In genomic region chr12:84805474-84805858, GRCh38 we compare ENCODE assay signal across 1 cellular context.
TF ChIP-seq lines count a peak whose summit lies in the region.

No MANE protein-coding gene starts in this region.

TF ChIP-seq in WTC11, 78 proteins besides CTCF, POLR2A, EP300 and RAD21 (continued from another document and continues in another):
- TF ChIP-seq PRDM15 (CRISPR knock-in tag; IDR thresholded peaks at IDR 0.05): no peak
- no peak for TF ChIP-seq NR2C2 (CRISPR knock-in tag; IDR thresholded peaks at IDR 0.05)
- no peak for TF ChIP-seq NR3C1 (CRISPR knock-in tag; conservative IDR thresholded peaks at IDR 0.05; ENCODE audit: low read depth)
- TF ChIP-seq MXD4 (CRISPR knock-in tag; IDR thresholded peaks at IDR 0.05; ENCODE audit: borderline replicate concordance): no peak
- no peak for TF ChIP-seq ESRRA (CRISPR knock-in tag; IDR thresholded peaks at IDR 0.05; ENCODE audit: borderline replicate concordance)
- TF ChIP-seq ZMAT4 (CRISPR knock-in tag; IDR thresholded peaks at IDR 0.05): no peak
- peak; percentile 75; the same call in 1 of the 2 replicates for TF ChIP-seq CREB1 (CRISPR knock-in tag; IDR thresholded peaks at IDR 0.05)
- TF ChIP-seq GTF2I (CRISPR knock-in tag; conservative IDR thresholded peaks at IDR 0.05): no peak
- TF ChIP-seq ATF3 (CRISPR knock-in tag; conservative IDR thresholded peaks at IDR 0.05): no peak
- no peak for TF ChIP-seq HMGXB4 (CRISPR knock-in tag; IDR thresholded peaks at IDR 0.05)
- TF ChIP-seq ZNF512 (CRISPR knock-in tag; IDR thresholded peaks at IDR 0.05; ENCODE audit: borderline replicate concordance): no peak
- TF ChIP-seq SP1 (CRISPR knock-in tag; conservative IDR thresholded peaks at IDR 0.05): no peak; the same call in 1 of the 2 replicates
- no peak for TF ChIP-seq ZNF416 (CRISPR knock-in tag; IDR thresholded peaks at IDR 0.05)
- TF ChIP-seq IRF1 (CRISPR knock-in tag; IDR thresholded peaks at IDR 0.05): no peak
- TF ChIP-seq ZNF671 (CRISPR knock-in tag; IDR thresholded peaks at IDR 0.05): no peak
- no peak for TF ChIP-seq ZSCAN18 (CRISPR knock-in tag; IDR thresholded peaks at IDR 0.05)
- peak; percentile 59; the same call in 1 of the 2 replicates for TF ChIP-seq USF1 (CRISPR knock-in tag; IDR thresholded peaks at IDR 0.05)
- TF ChIP-seq RORB (CRISPR knock-in tag; IDR thresholded peaks at IDR 0.05): no peak
- peak; percentile 81; the same call in 1 of the 2 replicates for TF ChIP-seq TP53 (CRISPR knock-in tag; IDR thresholded peaks at IDR 0.05)
- peak; percentile 67; the same call in 1 of the 2 replicates for TF ChIP-seq FOXJ3 (CRISPR knock-in tag; IDR thresholded peaks at IDR 0.05; ENCODE audit: borderline replicate concordance)
- no peak for TF ChIP-seq HMGA2 (CRISPR knock-in tag; IDR thresholded peaks at IDR 0.05)
- no peak for TF ChIP-seq ZNF121 (CRISPR knock-in tag; IDR thresholded peaks at IDR 0.05)
- 0 out of 2 replicates have a peak, but pooled peaks have one; percentile 54 for TF ChIP-seq ETV6 (CRISPR knock-in tag; IDR thresholded peaks at IDR 0.05)
- no peak for TF ChIP-seq ZNF219 (CRISPR knock-in tag; IDR thresholded peaks at IDR 0.05; ENCODE audit: borderline replicate concordance)
- no peak for TF ChIP-seq IRF2 (CRISPR knock-in tag; IDR thresholded peaks at IDR 0.05; ENCODE audit: borderline replicate concordance, low read depth)
- no peak for TF ChIP-seq ERG (CRISPR knock-in tag; IDR thresholded peaks at IDR 0.05)
- no peak for TF ChIP-seq NFATC4 (CRISPR knock-in tag; IDR thresholded peaks at IDR 0.05)
- no peak for TF ChIP-seq NR1H2 (CRISPR knock-in tag; IDR thresholded peaks at IDR 0.05)
- TF ChIP-seq STAT6 (CRISPR knock-in tag; conservative IDR thresholded peaks at IDR 0.05; ENCODE audit: low read depth): no peak
- TF ChIP-seq ZNF425 (CRISPR knock-in tag; conservative IDR thresholded peaks at IDR 0.05): no peak
- no peak for TF ChIP-seq GABPB1 (CRISPR knock-in tag; IDR thresholded peaks at IDR 0.05)
- 0 out of 2 replicates have a peak, but pooled peaks have one; percentile 28 for TF ChIP-seq ZBTB21 (CRISPR knock-in tag; IDR thresholded peaks at IDR 0.05; ENCODE audit: borderline replicate concordance)
- peak; percentile 95 for TF ChIP-seq TEAD1 (CRISPR knock-in tag; IDR thresholded peaks at IDR 0.05)
- TF ChIP-seq ZNF317 (CRISPR knock-in tag; IDR thresholded peaks at IDR 0.05; ENCODE audit: borderline replicate concordance, low read depth): no peak
- TF ChIP-seq JUN (CRISPR knock-in tag; IDR thresholded peaks at IDR 0.05): no peak
- TF ChIP-seq EMX1 (CRISPR knock-in tag; IDR thresholded peaks at IDR 0.05): no peak
- no peak for TF ChIP-seq SOX15 (CRISPR knock-in tag; IDR thresholded peaks at IDR 0.05)
- peak; percentile 67; the same call in 1 of the 2 replicates for TF ChIP-seq NFE2L1 (CRISPR knock-in tag; IDR thresholded peaks at IDR 0.05)
- TF ChIP-seq ZNF263 (CRISPR knock-in tag; IDR thresholded peaks at IDR 0.05; ENCODE audit: low read depth): no peak
- no peak for TF ChIP-seq E2F5 (CRISPR knock-in tag; IDR thresholded peaks at IDR 0.05)
- no peak for TF ChIP-seq KAT7 (CRISPR knock-in tag; IDR thresholded peaks at IDR 0.05; ENCODE audit: borderline replicate concordance)
- TF ChIP-seq CREM (CRISPR knock-in tag; IDR thresholded peaks at IDR 0.05): peak; percentile 61; the same call in 1 of the 2 replicates
- TF ChIP-seq ZNF232 (CRISPR knock-in tag; IDR thresholded peaks at IDR 0.05): peak; percentile 31; the same call in 1 of the 2 replicates
- TF ChIP-seq OVOL2 (CRISPR knock-in tag; IDR thresholded peaks at IDR 0.05; ENCODE audit: borderline replicate concordance): no peak
